Comparison of ENCODE assay signal across 22 cellular contexts in genomic region chr12:51520576-51521325, GRCh38.
DNase-seq lines count a peak whose midpoint lies in the region; ATAC-seq and TF ChIP-seq lines count a peak whose summit lies in the region.
"Had no signal": no experiment of that assay in that cellular context is flagged by ENCODE, and none has a peak within 500 bp of the region (broad histone marks: within the 10 kb centered on the region; RNA-seq: fewer than 3 reads in every experiment).

No MANE protein-coding gene starts in this region.

- intact Hi-C loops in heart right ventricle (cut with DNase I): no loop called here

- H3K9me3 ChIP-seq in heart right ventricle: no peaks in the 10 kb centered on the region
- H3K9me3 ChIP-seq: BLaER1, Caco-2, lower lobe of right lung had no signal

- no peaks in the 10 kb centered on the region for H3K36me3 ChIP-seq in heart right ventricle
- H3K36me3 ChIP-seq: BLaER1, lower lobe of right lung had no signal

- TF ChIP-seq CTCF in heart right ventricle (IDR thresholded peaks at IDR 0.05): no peak

- H3K4me3 ChIP-seq in heart right ventricle: no peak overlapping the region
- H3K4me3 ChIP-seq: BLaER1, hepatocyte, lower lobe of right lung, PC-9 had no signal

- H3K27me3 ChIP-seq in heart right ventricle: peaks cover 0 to 9% (median 0%) of the 10 kb centered on the region in 7 donors
- H3K27me3 ChIP-seq: BLaER1, hepatocyte had no signal

- ATAC-seq in heart right ventricle (no peak), GM19467 (IDR thresholded peaks at IDR 0.05; ENCODE audit: unreplicated experiment) (no peak)
- ATAC-seq: activated CD8-positive, alpha-beta T cell treated with anti-CD3 and anti-CD28 coated beads, Interleukin-2, amount 10 ng/mL, durations not matched to agents 7 days and 5 days; lower lobe of right lung; sciatic nerve had no signal

- peak overlapping the region; percentile 65 for H3K27ac ChIP-seq in angular gyrus (ENCODE audit: low read depth, low read length)
- H3K27ac ChIP-seq in heart right ventricle: no peak overlapping the region
- H3K27ac ChIP-seq: BLaER1, hepatocyte, lower lobe of right lung, PC-9 had no signal

- DNase-seq in NCI-H2171 treated with DMSO at 0.1 percent for 48 hours (lab: John Stamatoyannopoulos, UW): peak; percentile 59
- no peak for DNase-seq in NCI-H2171 (lab: John Stamatoyannopoulos, UW)
- peak; percentile 66 for DNase-seq in islet precursor cell
- DNase-seq in heart right ventricle: no peak
- no peak for DNase-seq in germinal center (ENCODE audit: low spot score)
- no peak for DNase-seq in activated T-cell treated with anti-CD3 and anti-CD28 coated beads, Interleukin-2, amount 50 U/mL, for 1 hour
- DNase-seq: activated CD4-positive, alpha-beta T cell treated with anti-CD3 and anti-CD28 coated beads for 1 hour; activated CD8-positive, alpha-beta T cell treated with anti-CD3 and anti-CD28 coated beads, Interleukin-2, amount 10 ng/mL, durations not matched to agents 7 days and 5 days; activated naive CD4-positive, alpha-beta T cell; Caco-2; lower lobe of right lung; MM.1S; NCI-H146; NCI-H774; PC-9; SHP77 treated with DMSO at 0.1 percent for 48 hours; trophoblast cell had no signal

- H3K4me1 ChIP-seq in heart right ventricle: no peaks in the 10 kb centered on the region
- H3K4me1 ChIP-seq: lower lobe of right lung had no signal

- 74 to 78% methylated on average over 13 of the region's 13 CpGs for WGBS in heart right ventricle, 2 donors

Comparison
In these comparisons a context has a peak if more than half of its experiments do, and no peak if none do; other contexts are left out.
1. DNase-seq: peak in NCI-H2171 treated with DMSO at 0.1 percent for 48 hours (single experiment) and islet precursor cell (single experiment); none in NCI-H2171 (single experiment), heart right ventricle (0 of 2), germinal center (single experiment) and activated T-cell treated with anti-CD3 and anti-CD28 coated beads, Interleukin-2, amount 50 U/mL, for 1 hour (single experiment).